Comparison of ENCODE assay signal across 8 cellular contexts in the genomic region with DNA sequence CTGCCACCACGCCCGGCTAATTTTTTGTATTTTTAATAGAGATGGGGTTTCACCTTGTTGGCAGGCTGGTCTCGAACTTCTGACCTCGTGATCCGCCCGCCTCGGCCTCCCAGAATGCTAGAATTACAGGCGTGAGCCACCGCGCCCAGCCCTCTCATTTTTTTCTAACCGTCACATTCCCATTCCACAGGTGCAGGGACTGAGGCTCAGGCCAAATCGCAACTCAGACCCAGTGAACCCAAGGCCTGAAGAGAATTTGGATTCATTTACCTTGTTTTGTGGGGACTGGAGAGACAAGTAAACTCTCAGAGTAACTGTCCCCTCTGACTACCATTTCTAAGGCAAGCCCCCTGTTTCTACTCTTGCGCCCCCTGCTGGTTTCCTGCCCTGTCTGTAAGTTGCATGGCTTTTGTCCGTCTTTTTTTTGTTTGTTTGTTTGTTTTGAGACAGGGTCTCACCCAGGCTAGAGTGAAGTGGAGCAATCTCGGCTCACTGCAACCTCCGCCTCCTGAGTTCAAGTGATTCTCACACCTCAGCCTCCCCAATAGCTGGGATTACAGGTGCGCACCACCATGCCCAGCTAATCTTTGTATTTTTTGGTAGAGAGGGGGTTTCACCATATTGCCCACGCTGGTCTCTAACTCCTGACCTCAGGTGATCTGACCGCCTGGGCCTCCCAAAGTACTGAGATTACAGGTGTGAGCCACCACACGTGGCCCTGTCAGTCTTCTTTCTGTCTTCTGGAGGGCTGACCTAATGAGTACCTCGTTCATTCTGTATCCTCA. TPM values are rescaled to one million over a fixed set of nuclear protein-coding genes. Genes with fewer than 3 reads are reported as not detected.
DNase-seq lines count a peak whose midpoint lies in the region; ATAC-seq and TF ChIP-seq lines count a peak whose summit lies in the region.

No MANE protein-coding gene starts in this region.

- H2AFZ ChIP-seq in IMR-90 (replicated peaks; ENCODE audit: low read length, poor library complexity), result no peak overlapping the region

- no peak overlapping the region for H2AK9ac ChIP-seq in IMR-90 (replicated peaks; ENCODE audit: low read depth, low read length, poor library complexity)

- no CpG with 5 or more reads among the region's 21 CpGs for WGBS in IMR-90 (ENCODE audit: extremely low coverage in 2 of 2, insufficient read length in 1 of 2), 2 experiments

- no peak overlapping the region for H2AK5ac ChIP-seq in IMR-90 (ENCODE audit: low read depth, low read length)

- no peak overlapping the region for H2BK5ac ChIP-seq in IMR-90 (ENCODE audit: low read depth, low read length, poor library complexity, severe bottlenecking)

- no peak overlapping the region for H4K8ac ChIP-seq in IMR-90 (ENCODE audit: low read depth in 2 of 2, low read length in 2 of 2)

- H3K4me1 ChIP-seq in IMR-90 (ENCODE audit: control insufficient read depth, insufficient read depth, low read length), result peaks cover 5% of the 10 kb centered on the region
- H3K4me1 ChIP-seq in ascending aorta, result peaks cover 4 to 14% of the 10 kb centered on the region in 2 donors

- peaks cover 28% of the 10 kb centered on the region for H3K36me3 Mint-ChIP-seq in CD4-positive, alpha-beta T cell (ENCODE audit: low read depth)

- H2BK20ac ChIP-seq in IMR-90 (ENCODE audit: low read depth, low read length), result no peak overlapping the region

- no peaks in the 10 kb centered on the region for H3K9me3 Mint-ChIP-seq in CD4-positive, alpha-beta T cell

- BruUV-seq in IMR-90 (replicated peaks; lab: Mats Ljungman, UMichigan), result no TSS peak

- no peak overlapping the region for H3K4me2 ChIP-seq in IMR-90 (ENCODE audit: low read depth, low read length)

- no peaks in the 10 kb centered on the region for H3K27me3 Mint-ChIP-seq in CD4-positive, alpha-beta T cell

- H3K4me3 ChIP-seq in IMR-90 (ENCODE audit: insufficient read depth, low read depth, low read length) (no peak overlapping the region), ascending aorta (no peak overlapping the region)

- H3K36me3 ChIP-seq in IMR-90 (ENCODE audit: control insufficient read depth, insufficient read depth, low read length) (peaks cover 17% of the 10 kb centered on the region), ascending aorta (peaks cover 0 to 14% of the 10 kb centered on the region in 2 donors)

- H3K27ac Mint-ChIP-seq in CD4-positive, alpha-beta T cell, result peak overlapping the region; percentile 87

- intact Hi-C loops in CD4-positive, alpha-beta T cell (cut with DNase I, micrococcal nuclease), result loop anchor here (1.0 to 5.0 kb wide), 4 partner anchors 46 to 220 kb away; a partner anchor contains a TSS
- intact Hi-C loops in IMR-90 (cut with micrococcal nuclease) (loop anchor here (5.0 to 10.0 kb wide), 2 partner anchors 134 to 221 kb away; no protein-coding TSS in a partner anchor), ascending aorta (cut with DNase I) (no loop called here)

- H2BK120ac ChIP-seq in IMR-90 (ENCODE audit: low read depth, low read length), result no peak overlapping the region

- H3K18ac ChIP-seq in IMR-90 (ENCODE audit: low read depth, low read length), result no peak overlapping the region

- H3K79me1 ChIP-seq in IMR-90 (ENCODE audit: low read depth in 1 of 2, low read length in 2 of 2), result peaks cover 10 to 44% of the 10 kb centered on the region in 2 experiments

- dilution Hi-C loops in IMR-90 (cut with HindIII; ENCODE audit: low sequenced_read_pairs, unreplicated experiment), result no loop called here

- H3K9me1 ChIP-seq in IMR-90 (ENCODE audit: insufficient read depth, low read length), result peaks cover 13% of the 10 kb centered on the region

- no peak overlapping the region for H4K5ac ChIP-seq in IMR-90 (ENCODE audit: low read depth, low read length)

- no peak for TF ChIP-seq POLR2A in IMR-90 (IDR thresholded peaks at IDR 0.05; ENCODE audit: low read depth, low read length)

- no peak for ATAC-seq in CD4-positive, alpha-beta T cell (ENCODE audit: poor library complexity)
- no peak for ATAC-seq in IMR-90 (ENCODE audit: low read depth)
- no peak for ATAC-seq in HG02571 (IDR thresholded peaks at IDR 0.05; ENCODE audit: unreplicated experiment)

- H3K9ac ChIP-seq in IMR-90 (ENCODE audit: low read depth, low read length), result no peak overlapping the region

- POLR2A ChIA-PET in CD4-positive, alpha-beta T cell (lab: Charles Lee), result interaction anchor here (0.7 kb wide), 1 partner anchor 348 kb away, joined by 3 read pairs; no protein-coding TSS in a partner anchor
- POLR2A ChIA-PET in IMR-90 (lab: Charles Lee; ENCODE audit: unreplicated experiment), result no interaction called here

- H3K56ac ChIP-seq in IMR-90 (ENCODE audit: extremely low read depth, insufficient read depth, low read length), result no peak overlapping the region

- DNase-seq in CD4-positive, alpha-beta T cell, result peak; percentile 60 to 78 (median 69)
- DNase-seq in IMR-90, result peak; percentile 56
- DNase-seq in T-helper 9 cell, result peak; percentile 83
- no peak for DNase-seq in ascending aorta (ENCODE audit: low spot score in 2 of 2)
- peak; percentile 83 for DNase-seq in islet precursor cell
- peak; percentile 62 to 75 (median 65) for DNase-seq in stimulated activated CD4-positive, alpha-beta T cell treated with anti-CD3 and anti-CD28 coated beads, TNF-alpha, amount 100 ng/mL, for 24 hours (ENCODE audit: low read depth in 3 of 3)
- DNase-seq in NCI-H226, result no peak

- H4K20me1 ChIP-seq in IMR-90 (ENCODE audit: insufficient read depth, low read length), result peaks cover 23% of the 10 kb centered on the region

- H2BK15ac ChIP-seq in IMR-90 (ENCODE audit: low read depth, low read length), result no peak overlapping the region

- no peak overlapping the region for H4K91ac ChIP-seq in IMR-90 (ENCODE audit: insufficient read depth, low read depth, low read length)

- no peaks in the 10 kb centered on the region for H3K27me3 ChIP-seq in CD4-positive, alpha-beta T cell (ENCODE audit: control insufficient read depth, insufficient read depth, low read length)
- H3K27me3 ChIP-seq in IMR-90 (ENCODE audit: control insufficient read depth, insufficient read depth, low read length) (no peaks in the 10 kb centered on the region), ascending aorta (no peaks in the 10 kb centered on the region)

- no peak overlapping the region for H3K27ac ChIP-seq in CD4-positive, alpha-beta T cell (ENCODE audit: low read depth, low read length)
- H3K27ac ChIP-seq in IMR-90 (ENCODE audit: insufficient read depth, low read length) (no peak overlapping the region), ascending aorta (no peak overlapping the region)

- peak overlapping the region; percentile 90 for H3K4me3 Mint-ChIP-seq in CD4-positive, alpha-beta T cell

- H3K4me1 Mint-ChIP-seq in CD4-positive, alpha-beta T cell (ENCODE audit: low read depth), result peaks cover 43% of the 10 kb centered on the region

- in situ Hi-C loops in IMR-90 (cut with MboI; ENCODE audit: low sequenced_read_pairs), result no loop called here

- TF ChIP-seq RAD21 in IMR-90 (IDR thresholded peaks at IDR 0.05; ENCODE audit: low read length), result peak; percentile 44; the same call in 1 of the 2 replicates

- no peak overlapping the region for H3K23ac ChIP-seq in IMR-90 (ENCODE audit: low read depth, low read length)

- no peaks in the 10 kb centered on the region for H3K9me3 ChIP-seq in CD4-positive, alpha-beta T cell (ENCODE audit: control insufficient read depth, low read length)
- H3K9me3 ChIP-seq in IMR-90 (ENCODE audit: control insufficient read depth, insufficient read depth, low read length) (no peaks in the 10 kb centered on the region), ascending aorta (no peaks in the 10 kb centered on the region)

- CTCF ChIA-PET in CD4-positive, alpha-beta T cell (lab: Charles Lee), result interaction anchor here (0.6 to 1.3 kb wide), 4 partner anchors 9 to 92 kb away, joined by 3 to 8 read pairs (median 4); no protein-coding TSS in a partner anchor
- CTCF ChIA-PET in IMR-90 (lab: Yijun Ruan, JAX), result interaction anchor here (1.3 to 1.5 kb wide), 2 partner anchors 9 to 92 kb away, joined by 3 read pairs; no protein-coding TSS in a partner anchor

- peak; percentile 75 for TF ChIP-seq CTCF in CD4-positive, alpha-beta T cell (IDR thresholded peaks at IDR 0.05)
- TF ChIP-seq CTCF in IMR-90 (conservative IDR thresholded peaks at IDR 0.05; ENCODE audit: low read depth, low read length) (peak; percentile 68), ascending aorta (IDR thresholded peaks at IDR 0.05) (peak in 2 of 3 experiments; percentile 70 to 72)

- H3K4ac ChIP-seq in IMR-90 (ENCODE audit: low read depth, low read length), result no peak overlapping the region

- no peak overlapping the region for H3K14ac ChIP-seq in IMR-90 (replicated peaks; ENCODE audit: low read depth, low read length)

TF ChIP-seq in IMR-90, 13 proteins besides CTCF, POLR2A, EP300 and RAD21 (continues in another document):
- TF ChIP-seq SMC3 (IDR thresholded peaks at IDR 0.05; ENCODE audit: low read depth, low read length), result peak; percentile 50
- no peak for TF ChIP-seq RFX5 (IDR thresholded peaks at IDR 0.05; ENCODE audit: low read depth, low read length)

RNA-seq across cellular contexts. Expression of a gene that starts 2.3 kb away (rescaled TPM):
- 10 to 100 TPM; 90.0 to 94.0 TPM for total RNA-seq in CD4-positive, alpha-beta T cell
- total RNA-seq in IMR-90 (2012; rRNA removed), result 36.7 and 37.8 TPM in 2 replicates
- polyA plus RNA-seq in IMR-90 (2012; rRNA removed), result 112 and 127 TPM in 2 replicates
- polyA plus RNA-seq in IMR-90 (2012; cell fraction: cytosol; rRNA removed), result 111 and 127 TPM in 2 replicates
- polyA plus RNA-seq in IMR-90 (2012; cell fraction: nucleus; rRNA removed; ENCODE audit: low replicate concordance), result 158 and 365 TPM in 2 replicates
- 151 TPM for total RNA-seq in ascending aorta

RNA-seq across cellular contexts. Expression of a gene that starts 2.7 kb away (rescaled TPM):
- total RNA-seq in CD4-positive, alpha-beta T cell, result 10 to 100 TPM; 19.0 to 20.2 TPM
- total RNA-seq in IMR-90 (2012; rRNA removed) (5.8 and 6.1 TPM in 2 replicates), ascending aorta (11.8 TPM)
- 25.3 and 28.5 TPM in 2 replicates for polyA plus RNA-seq in IMR-90 (2012; rRNA removed)
- 22.3 and 36.1 TPM in 2 replicates for polyA plus RNA-seq in IMR-90 (2012; cell fraction: cytosol; rRNA removed)
- polyA plus RNA-seq in IMR-90 (2012; cell fraction: nucleus; rRNA removed; ENCODE audit: low replicate concordance), result 50.3 and 64.5 TPM in 2 replicates

RNA-seq across cellular contexts. Expression of a gene that starts 31.6 kb away (rescaled TPM):
- total RNA-seq in CD4-positive, alpha-beta T cell, result 100 to 1,000 TPM; 105 to 113 TPM
- total RNA-seq in IMR-90 (2012; rRNA removed) (9.9 and 10.0 TPM in 2 replicates), ascending aorta (101 TPM)
- polyA plus RNA-seq in IMR-90 (2012; rRNA removed), result 18.8 and 19.6 TPM in 2 replicates
- polyA plus RNA-seq in IMR-90 (2012; cell fraction: cytosol; rRNA removed), result 8.8 and 25.6 TPM in 2 replicates
- 44.4 and 97.9 TPM in 2 replicates for polyA plus RNA-seq in IMR-90 (2012; cell fraction: nucleus; rRNA removed; ENCODE audit: low replicate concordance)

RNA-seq across cellular contexts. Expression of a gene that starts 39.9 kb away (rescaled TPM):
- total RNA-seq in CD4-positive, alpha-beta T cell, result 1 to 10 TPM; 7.1 TPM
- total RNA-seq in IMR-90 (2012; rRNA removed) (105 and 142 TPM in 2 replicates), ascending aorta (86.8 TPM)
- 155 and 171 TPM in 2 replicates for polyA plus RNA-seq in IMR-90 (2012; rRNA removed)
- 117 and 213 TPM in 2 replicates for polyA plus RNA-seq in IMR-90 (2012; cell fraction: cytosol; rRNA removed)
- 88.4 and 128 TPM in 2 replicates for polyA plus RNA-seq in IMR-90 (2012; cell fraction: nucleus; rRNA removed; ENCODE audit: low replicate concordance)

Comparison
In these comparisons a context has a peak if more than half of its experiments do, and no peak if none do; other contexts are left out.
1. DNase-seq: peak in CD4-positive, alpha-beta T cell (10 of 10), IMR-90 (single experiment), T-helper 9 cell (single experiment), islet precursor cell (single experiment) and stimulated activated CD4-positive, alpha-beta T cell treated with anti-CD3 and anti-CD28 coated beads, TNF-alpha, amount 100 ng/mL, for 24 hours (3 of 3); none in ascending aorta (0 of 2) and NCI-H226 (single experiment).
2. Peak in every context shown above with its lines, with median percentiles within 50 percentile points of each other: CTCF ChIP-seq.